Comparison of ENCODE assay signal across 13 cellular contexts in genomic region chr16:48961546-48961945, GRCh38.
"Had no signal": no experiment of that assay in that cellular context is flagged by ENCODE, and none has a peak within 500 bp of the region (broad histone marks: within the 10 kb centered on the region; RNA-seq: fewer than 3 reads in every experiment).

No MANE protein-coding gene starts in this region.

- H3K27me3 ChIP-seq: ascending aorta, cardiac muscle cell, left lung, neutrophil, sigmoid colon had no signal

- H3K4me3 Mint-ChIP-seq: activated CD4-positive, alpha-beta T cell treated with anti-CD3 and anti-CD28 coated beads, Interleukin-2, amount 10 ng/mL, durations not matched to agents 7 days and 5 days; activated T-helper 1 cell treated with anti-CD3 and anti-CD28 coated beads, Interleukin-12 subunit alpha, Interleukin-12 subunit beta, Interleukin-2, Interleukin-4 antibody, amounts not matched to agents 30 ng/mL and 10 ng/mL and 1 ng/mL, durations not matched to agents 14 hours and 24 hours and 36 hours; natural killer cell had no signal

- H3K9me3 ChIP-seq: ascending aorta, left lung, neutrophil, sigmoid colon had no signal

- H2AFZ ChIP-seq: parathyroid adenoma had no signal

- H3K9me3 Mint-ChIP-seq: activated CD4-positive, alpha-beta T cell treated with anti-CD3 and anti-CD28 coated beads, Interleukin-2, amount 10 ng/mL, durations not matched to agents 7 days and 5 days; natural killer cell had no signal

- H3K4me1 ChIP-seq: ascending aorta, left lung had no signal

- H3K27ac ChIP-seq: ascending aorta, cardiac muscle cell, left lung, neutrophil, parathyroid adenoma, sigmoid colon had no signal

- H3K4me1 Mint-ChIP-seq: activated CD4-positive, alpha-beta T cell treated with anti-CD3 and anti-CD28 coated beads, Interleukin-2, amount 10 ng/mL, durations not matched to agents 7 days and 5 days; natural killer cell had no signal

- H3K27me3 Mint-ChIP-seq: activated CD4-positive, alpha-beta T cell treated with anti-CD3 and anti-CD28 coated beads, Interleukin-2, amount 10 ng/mL, durations not matched to agents 7 days and 5 days had no signal

- DNase-seq: activated CD4-positive, alpha-beta T cell treated with anti-CD3 and anti-CD28 coated beads, Interleukin-2, amount 10 ng/mL, durations not matched to agents 7 days and 5 days; activated CD4-positive, CD25-positive, alpha-beta regulatory T cell; activated naive CD4-positive, alpha-beta T cell treated with Interleukin-2 at 50 U/mL for 16 hours; left lung; natural killer cell; sigmoid colon; stimulated activated CD4-positive, alpha-beta T cell treated with anti-CD3 and anti-CD28 coated beads, Interleukin-1b, Interleukin-23, amount 100 ng/mL, for 48 hours; T-helper 2 cell had no signal

- H3K79me2 ChIP-seq: parathyroid adenoma had no signal

- H3K4me3 ChIP-seq: ascending aorta, cardiac muscle cell, left lung, sigmoid colon had no signal

- H3K36me3 ChIP-seq: ascending aorta, cardiac muscle cell, left lung, neutrophil, sigmoid colon had no signal

- H3K9ac ChIP-seq: parathyroid adenoma had no signal

- H3K36me3 Mint-ChIP-seq: natural killer cell had no signal

- H3K27ac Mint-ChIP-seq: activated CD4-positive, alpha-beta T cell treated with anti-CD3 and anti-CD28 coated beads, Interleukin-2, amount 10 ng/mL, durations not matched to agents 7 days and 5 days; activated T-helper 1 cell treated with anti-CD3 and anti-CD28 coated beads, Interleukin-12 subunit alpha, Interleukin-12 subunit beta, Interleukin-2, Interleukin-4 antibody, amounts not matched to agents 30 ng/mL and 10 ng/mL and 1 ng/mL, durations not matched to agents 14 hours and 24 hours and 36 hours; natural killer cell had no signal
